Comparison of ENCODE assay signal across 7 cellular contexts in genomic region chr1:143311154-143311553, GRCh38.
DNase-seq lines count a peak whose midpoint lies in the region; ATAC-seq, FAIRE-seq and TF ChIP-seq lines count a peak whose summit lies in the region.
"Not testable (repeated sequence)": the region's sequence is repeated elsewhere in the genome, so short reads cannot be mapped to it uniquely, and the experiment has no call there.

No MANE protein-coding gene starts in this region.

- H3K4me3 ChIP-seq in K562: not testable (repeated sequence)

- FAIRE-seq in K562 (lab: Jason Lieb, UNC): not testable (repeated sequence)

- intact Hi-C loops in Calu3 (cut with micrococcal nuclease; ENCODE audit: unreplicated experiment); K562 (cut with micrococcal nuclease): not testable (repeated sequence)

- not testable (repeated sequence) for BruUV-seq in Calu3 (replicated peaks; lab: Mats Ljungman, UMichigan); K562 (replicated peaks; lab: Mats Ljungman, UMichigan)

- H3K27me3 ChIP-seq in K562 (ENCODE audit: control insufficient read depth in 2 of 2, insufficient read depth in 2 of 2, low read length in 2 of 2): not testable (repeated sequence)

- H3K4me3 Mint-ChIP-seq in Calu3 (ENCODE audit: low read depth, unreplicated experiment); T-helper 2 cell treated with Interferon-gamma antibody and Interleukin-4, amounts not matched to agents 5 μg/mL and 100 μg/mL, for 36 hours; activated CD4-positive, alpha-beta memory T cell treated with anti-CD3 and anti-CD28 coated beads, Interleukin-2, amount 10 ng/mL, durations not matched to agents 7 days and 5 days; activated naive CD8-positive, alpha-beta T cell treated with anti-CD3 and anti-CD28 coated beads for 36 hours; progenitor cell of endocrine pancreas (ENCODE audit: low read depth); stimulated activated naive CD8-positive, alpha-beta T cell treated with anti-CD3 and anti-CD28 coated beads, Interleukin-15, amount 100 ng/mL, for 72 hours: not testable (repeated sequence)

- H3K27ac Mint-ChIP-seq in Calu3 (ENCODE audit: unreplicated experiment): peak overlapping the region; percentile 0
- peak overlapping the region; percentile 27 for H3K27ac Mint-ChIP-seq in T-helper 2 cell treated with Interferon-gamma antibody and Interleukin-4, amounts not matched to agents 5 μg/mL and 100 μg/mL, for 36 hours
- peak overlapping the region; percentile 21 for H3K27ac Mint-ChIP-seq in activated CD4-positive, alpha-beta memory T cell treated with anti-CD3 and anti-CD28 coated beads, Interleukin-2, amount 10 ng/mL, durations not matched to agents 7 days and 5 days
- peak overlapping the region; percentile 32 for H3K27ac Mint-ChIP-seq in activated naive CD8-positive, alpha-beta T cell treated with anti-CD3 and anti-CD28 coated beads for 36 hours
- peak overlapping the region; percentile 21 for H3K27ac Mint-ChIP-seq in progenitor cell of endocrine pancreas
- H3K27ac Mint-ChIP-seq in stimulated activated naive CD8-positive, alpha-beta T cell treated with anti-CD3 and anti-CD28 coated beads, Interleukin-15, amount 100 ng/mL, for 72 hours: peak overlapping the region; percentile 4 to 90

- not testable (repeated sequence) for TF ChIP-seq RAD21 in K562 (CRISPR knock-in tag; conservative IDR thresholded peaks at IDR 0.05 in 1 of 2, IDR thresholded peaks at IDR 0.05 in 1 of 2)

- not testable (repeated sequence) for H3K36me3 ChIP-seq in K562 (ENCODE audit: control insufficient read depth, insufficient read depth, low read length)

- not testable (repeated sequence) for H2AFZ ChIP-seq in K562 (ENCODE audit: low read depth, low read length)

- DNase-seq in Calu3; T-helper 2 cell treated with Interferon-gamma antibody and Interleukin-4, amounts not matched to agents 5 μg/mL and 100 μg/mL, for 36 hours (ENCODE audit: low spot score); activated CD4-positive, alpha-beta memory T cell treated with anti-CD3 and anti-CD28 coated beads, Interleukin-2, amount 10 ng/mL, durations not matched to agents 7 days and 5 days; activated naive CD8-positive, alpha-beta T cell treated with anti-CD3 and anti-CD28 coated beads for 36 hours; K562 (ENCODE audit: extremely low read depth in 1 of 4, low spot score in 3 of 4); progenitor cell of endocrine pancreas (ENCODE audit: low spot score, unreplicated experiment); stimulated activated naive CD8-positive, alpha-beta T cell treated with anti-CD3 and anti-CD28 coated beads, Interleukin-15, amount 100 ng/mL, for 72 hours: not testable (repeated sequence)

- in situ Hi-C loops in K562 (cut with MboI): not testable (repeated sequence)

- POLR2A ChIA-PET in activated CD4-positive, alpha-beta memory T cell treated with anti-CD3 and anti-CD28 coated beads, Interleukin-2, amount 10 ng/mL, durations not matched to agents 7 days and 5 days (lab: Charles Lee); K562 (lab: Yijun Ruan, JAX): not testable (repeated sequence)

- not testable (repeated sequence) for TF ChIP-seq CTCF in Calu3 (IDR thresholded peaks at IDR 0.05; ENCODE audit: unreplicated experiment); K562 (IDR thresholded peaks at IDR 0.05 in 2 of 3, conservative IDR thresholded peaks at IDR 0.05 in 1 of 3; ENCODE audit: insufficient read depth in 2 of 3, low read depth in 1 of 3, low read length in 3 of 3); progenitor cell of endocrine pancreas (IDR thresholded peaks at IDR 0.05; ENCODE audit: unreplicated experiment)

- H3K4me1 ChIP-seq in K562 (replicated peaks in 1 of 2; ENCODE audit: control insufficient read depth in 2 of 2, insufficient read depth in 2 of 2, low read length in 2 of 2): not testable (repeated sequence)

- H3K9ac ChIP-seq in K562 (ENCODE audit: insufficient read depth in 1 of 2, low read depth in 2 of 2, low read length in 2 of 2): not testable (repeated sequence)

- not testable (repeated sequence) for H3K4me2 ChIP-seq in K562 (ENCODE audit: insufficient read depth, low read length)

- H3K27ac ChIP-seq in K562 (ENCODE audit: extremely low read depth, low read depth, low read length): not testable (repeated sequence)

- not testable (repeated sequence) for TF ChIP-seq EP300 in K562 (IDR thresholded peaks at IDR 0.05; ENCODE audit: low read length)

- peaks cover 13% of the 10 kb centered on the region for H3K9me3 Mint-ChIP-seq in Calu3 (ENCODE audit: low read depth, unreplicated experiment)
- H3K9me3 Mint-ChIP-seq in T-helper 2 cell treated with Interferon-gamma antibody and Interleukin-4, amounts not matched to agents 5 μg/mL and 100 μg/mL, for 36 hours: peaks cover 31% of the 10 kb centered on the region
- peaks cover 12% of the 10 kb centered on the region for H3K9me3 Mint-ChIP-seq in activated CD4-positive, alpha-beta memory T cell treated with anti-CD3 and anti-CD28 coated beads, Interleukin-2, amount 10 ng/mL, durations not matched to agents 7 days and 5 days
- peaks cover 14% of the 10 kb centered on the region for H3K9me3 Mint-ChIP-seq in activated naive CD8-positive, alpha-beta T cell treated with anti-CD3 and anti-CD28 coated beads for 36 hours
- peaks cover 10% of the 10 kb centered on the region for H3K9me3 Mint-ChIP-seq in progenitor cell of endocrine pancreas (ENCODE audit: low read depth)
- peaks cover 18 to 20% of the 10 kb centered on the region in 2 donors for H3K9me3 Mint-ChIP-seq in stimulated activated naive CD8-positive, alpha-beta T cell treated with anti-CD3 and anti-CD28 coated beads, Interleukin-15, amount 100 ng/mL, for 72 hours

- H3K9me3 ChIP-seq in K562 (replicated peaks; ENCODE audit: control insufficient read depth, insufficient read depth, low read depth, low read length): not testable (repeated sequence)

- H3K4me1 Mint-ChIP-seq in Calu3 (ENCODE audit: low read depth, unreplicated experiment); T-helper 2 cell treated with Interferon-gamma antibody and Interleukin-4, amounts not matched to agents 5 μg/mL and 100 μg/mL, for 36 hours (ENCODE audit: low read depth); activated CD4-positive, alpha-beta memory T cell treated with anti-CD3 and anti-CD28 coated beads, Interleukin-2, amount 10 ng/mL, durations not matched to agents 7 days and 5 days; activated naive CD8-positive, alpha-beta T cell treated with anti-CD3 and anti-CD28 coated beads for 36 hours; progenitor cell of endocrine pancreas (ENCODE audit: low read depth); stimulated activated naive CD8-positive, alpha-beta T cell treated with anti-CD3 and anti-CD28 coated beads, Interleukin-15, amount 100 ng/mL, for 72 hours: not testable (repeated sequence)

- H3K79me2 ChIP-seq in K562 (ENCODE audit: control insufficient read depth, insufficient read depth, low read length): not testable (repeated sequence)

- not testable (repeated sequence) for H3K27me3 Mint-ChIP-seq in Calu3 (ENCODE audit: unreplicated experiment); T-helper 2 cell treated with Interferon-gamma antibody and Interleukin-4, amounts not matched to agents 5 μg/mL and 100 μg/mL, for 36 hours (ENCODE audit: low read depth); activated CD4-positive, alpha-beta memory T cell treated with anti-CD3 and anti-CD28 coated beads, Interleukin-2, amount 10 ng/mL, durations not matched to agents 7 days and 5 days; activated naive CD8-positive, alpha-beta T cell treated with anti-CD3 and anti-CD28 coated beads for 36 hours; progenitor cell of endocrine pancreas
- H3K27me3 Mint-ChIP-seq in stimulated activated naive CD8-positive, alpha-beta T cell treated with anti-CD3 and anti-CD28 coated beads, Interleukin-15, amount 100 ng/mL, for 72 hours: peaks cover 32% of the 10 kb centered on the region

- not testable (repeated sequence) for H4K20me1 ChIP-seq in K562 (replicated peaks; ENCODE audit: control insufficient read depth, insufficient read depth, low read length)

- ATAC-seq in K562; stimulated activated naive CD8-positive, alpha-beta T cell treated with anti-CD3 and anti-CD28 coated beads, Interleukin-15, amount 100 ng/mL, for 72 hours: not testable (repeated sequence)

- not testable (repeated sequence) for H3K36me3 Mint-ChIP-seq in Calu3 (ENCODE audit: insufficient read depth, unreplicated experiment); T-helper 2 cell treated with Interferon-gamma antibody and Interleukin-4, amounts not matched to agents 5 μg/mL and 100 μg/mL, for 36 hours (ENCODE audit: low read depth); activated CD4-positive, alpha-beta memory T cell treated with anti-CD3 and anti-CD28 coated beads, Interleukin-2, amount 10 ng/mL, durations not matched to agents 7 days and 5 days (ENCODE audit: low read depth); activated naive CD8-positive, alpha-beta T cell treated with anti-CD3 and anti-CD28 coated beads for 36 hours; progenitor cell of endocrine pancreas (ENCODE audit: insufficient read depth)

- H3K9me1 ChIP-seq in K562 (ENCODE audit: control insufficient read depth, insufficient read depth, low read length): not testable (repeated sequence)

- not testable (repeated sequence) for TF ChIP-seq POLR2A in K562 (conservative IDR thresholded peaks at IDR 0.05)

- CTCF ChIA-PET in Calu3 (lab: Charles Lee); activated CD4-positive, alpha-beta memory T cell treated with anti-CD3 and anti-CD28 coated beads, Interleukin-2, amount 10 ng/mL, durations not matched to agents 7 days and 5 days (lab: Charles Lee); K562 (lab: Yijun Ruan, JAX; ENCODE audit: low intra/inter-chr PET ratio): not testable (repeated sequence)

TF ChIP-seq in K562, 482 proteins besides CTCF, POLR2A, EP300 and RAD21 (continues in another document):
- TF ChIP-seq ZNF24 (IDR thresholded peaks at IDR 0.05) (peak; percentile 94), CEBPG (tag; conservative IDR thresholded peaks at IDR 0.05 in 1 of 2, IDR thresholded peaks at IDR 0.05 in 1 of 2) (peak in 1 of 2 experiments; percentile 90; a peak in 3 of 4 replicates), CEBPB (tag; IDR thresholded peaks at IDR 0.05) (peak; percentile 89)
- TF ChIP-seq CEBPG (CRISPR knock-in tag; IDR thresholded peaks at IDR 0.05): not testable (repeated sequence)
